In genomic region chr6:4049246-4049645, GRCh38 we compare ENCODE assay signal across 1 cellular context.
TF ChIP-seq lines count a peak whose summit lies in the region.

No MANE protein-coding gene starts in this region.

TF ChIP-seq in HepG2, 621 proteins besides CTCF, POLR2A, EP300 and RAD21 (continued from another document):
- no peak for TF ChIP-seq SNAPC4 (CRISPR knock-in tag; IDR thresholded peaks at IDR 0.05)
